1 cellular context compared by ENCODE assay signal in the genomic region with DNA sequence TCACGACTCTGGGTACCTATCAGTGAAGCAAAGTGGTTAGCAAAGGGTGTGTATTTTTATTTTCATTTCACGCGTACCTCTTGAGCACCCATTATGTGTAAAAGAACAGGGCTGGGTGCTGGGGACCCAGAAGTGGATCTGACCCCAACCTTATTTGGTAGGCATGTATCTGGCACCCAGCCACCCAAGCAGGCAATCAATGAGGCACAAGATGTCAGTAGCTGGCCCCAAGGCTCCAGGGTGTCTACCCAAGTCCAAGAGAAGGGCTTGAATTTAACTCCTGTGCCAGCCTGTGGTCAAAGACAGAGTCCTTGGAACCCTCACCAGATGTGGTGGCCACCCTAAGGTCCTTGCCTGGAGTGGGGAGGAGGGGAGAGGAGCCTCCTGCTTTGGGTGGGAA.
TF ChIP-seq lines count a peak whose summit lies in the region.

No MANE protein-coding gene starts in this region.

TF ChIP-seq in H1, 55 proteins besides CTCF, POLR2A, EP300 and RAD21:
- TF ChIP-seq HDAC2 (IDR thresholded peaks at IDR 0.05; ENCODE audit: borderline replicate concordance in 1 of 2, low read depth in 2 of 2, low read length in 2 of 2) (no peak), RXRA (IDR thresholded peaks at IDR 0.05; ENCODE audit: insufficient read depth, low read depth, low read length) (no peak), POU5F1 (IDR thresholded peaks at IDR 0.05; ENCODE audit: low read depth, low read length) (no peak), BRCA1 (IDR thresholded peaks at IDR 0.05; ENCODE audit: low read depth, low read length) (no peak), CHD1 (IDR thresholded peaks at IDR 0.05; ENCODE audit: low read depth, low read length) (no peak), KDM5A (IDR thresholded peaks at IDR 0.05; ENCODE audit: low read length) (no peak), SIN3A (conservative IDR thresholded peaks at IDR 0.05 in 1 of 2, IDR thresholded peaks at IDR 0.05 in 1 of 2; ENCODE audit: low read depth in 1 of 2, low read length in 2 of 2) (no peak), YY1 (IDR thresholded peaks at IDR 0.05; ENCODE audit: low read depth, low read length) (no peak), PHF8 (conservative IDR thresholded peaks at IDR 0.05; ENCODE audit: low read depth, low read length) (no peak), GTF2F1 (IDR thresholded peaks at IDR 0.05; ENCODE audit: borderline replicate concordance, low read depth, low read length) (no peak), SP2 (IDR thresholded peaks at IDR 0.05; ENCODE audit: low read length) (no peak), SUZ12 (IDR thresholded peaks at IDR 0.05; ENCODE audit: low read length) (no peak), TBP (IDR thresholded peaks at IDR 0.05; ENCODE audit: low read depth, low read length) (no peak), TAF7 (optimal IDR thresholded peaks at IDR 0.05; ENCODE audit: borderline replicate concordance, low read depth, low read length) (no peak), HDAC6 (IDR thresholded peaks at IDR 0.05; ENCODE audit: low read depth, low read length) (no peak), EGR1 (IDR thresholded peaks at IDR 0.05; ENCODE audit: borderline replicate concordance, low read depth, low read length) (no peak), RBBP5 (IDR thresholded peaks at IDR 0.05; ENCODE audit: borderline replicate concordance, low read depth, low read length) (no peak), MAFK (IDR thresholded peaks at IDR 0.05; ENCODE audit: low read depth, low read length) (no peak)
- TF ChIP-seq, protein P1, sequence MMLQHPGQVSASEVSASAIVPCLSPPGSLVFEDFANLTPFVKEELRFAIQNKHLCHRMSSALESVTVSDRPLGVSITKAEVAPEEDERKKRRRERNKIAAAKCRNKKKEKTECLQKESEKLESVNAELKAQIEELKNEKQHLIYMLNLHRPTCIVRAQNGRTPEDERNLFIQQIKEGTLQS (IDR thresholded peaks at IDR 0.05; ENCODE audit: insufficient read depth, low read depth, low read length): no peak
TF ChIP-seq in H1: peak in this region for 0.
